In the genomic region with DNA sequence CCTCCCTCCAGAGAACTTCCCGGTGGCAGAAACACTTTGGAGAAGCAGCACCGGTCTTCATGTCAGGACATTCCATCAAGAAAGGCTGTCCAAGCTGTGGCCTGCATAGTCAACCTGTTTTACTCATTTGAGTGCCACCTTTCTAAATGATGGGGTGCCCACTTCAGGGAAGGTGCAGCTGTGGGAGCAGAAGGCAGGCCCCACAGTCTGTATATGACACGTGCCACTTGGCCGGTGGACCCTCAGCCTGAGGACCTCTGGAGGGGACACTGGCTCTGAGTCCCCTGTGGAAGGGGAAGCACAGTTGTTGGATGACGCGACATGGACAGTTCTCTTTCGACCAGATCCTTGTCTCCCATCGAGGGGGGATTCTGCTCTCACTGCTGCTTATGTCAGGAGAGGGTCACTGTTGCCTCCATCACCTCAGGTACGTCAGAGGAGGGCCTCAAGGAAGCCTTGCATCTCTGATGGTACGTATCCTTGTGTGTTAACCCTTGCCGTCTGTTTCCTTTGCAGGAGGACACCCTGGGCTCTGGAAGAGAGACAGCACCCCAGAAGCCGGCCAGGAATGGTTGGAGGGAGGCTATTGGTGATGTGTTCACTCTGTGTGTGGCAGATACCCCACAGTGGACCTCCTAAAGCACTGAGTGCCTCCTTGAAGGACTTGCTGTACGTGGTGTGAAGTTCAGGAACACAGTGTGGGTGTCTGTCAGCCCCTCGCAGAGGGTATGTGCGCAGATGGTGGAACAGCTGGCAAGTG, we compare ENCODE assay signal across 1 cellular context.
TF ChIP-seq lines count a peak whose summit lies in the region.

No MANE protein-coding gene starts in this region.

TF ChIP-seq in IMR-90, 13 proteins besides CTCF, POLR2A, EP300 and RAD21 (continued from another document):
- TF ChIP-seq CHD1 (IDR thresholded peaks at IDR 0.05; ENCODE audit: low read depth, low read length) (no peak), RFX5 (IDR thresholded peaks at IDR 0.05; ENCODE audit: low read depth, low read length) (no peak), SMC3 (IDR thresholded peaks at IDR 0.05; ENCODE audit: low read depth, low read length) (no peak), FOS (IDR thresholded peaks at IDR 0.05; ENCODE audit: low read depth, low read length) (no peak), BHLHE40 (IDR thresholded peaks at IDR 0.05; ENCODE audit: low read depth, low read length) (no peak), MXI1 (IDR thresholded peaks at IDR 0.05; ENCODE audit: borderline replicate concordance, low read depth, low read length) (no peak)
